Comparison of ENCODE assay signal across 16 cellular contexts in genomic region chr2:164843346-164843841, GRCh38. TPM values are rescaled to one million over a fixed set of nuclear protein-coding genes. Genes with fewer than 3 reads are reported as not detected.
A peak's percentile ranks its signal among the peaks of the same experiment; 100 is the strongest.
DNase-seq lines count a peak whose midpoint lies in the region; ATAC-seq, FAIRE-seq and TF ChIP-seq lines count a peak whose summit lies in the region.
"Had no signal": no experiment of that assay in that cellular context is flagged by ENCODE, and none has a peak within 500 bp of the region (broad histone marks: within the 10 kb centered on the region; RNA-seq: fewer than 3 reads in every experiment).

No MANE protein-coding gene starts in this region.

- H3K4me1 ChIP-seq in PC-3 (ENCODE audit: insufficient read depth, low read length) (peaks cover 28% of the 10 kb centered on the region), small intestine (ENCODE audit: control insufficient read depth in 2 of 2, insufficient read depth in 1 of 2, low read depth in 1 of 2, low read length in 1 of 2) (peaks cover 0 to 4% of the 10 kb centered on the region in 2 donors)

- WGBS in small intestine, 3 donors = 0 to 39% (median 25%) methylated on average over 1 of the region's 1 CpG

- ATAC-seq in PC-3 (peak; percentile 12; the same call in 1 of the 2 replicates), GM18520 (IDR thresholded peaks at IDR 0.05; ENCODE audit: unreplicated experiment) (no peak), Right ventricle myocardium superior (ENCODE audit: poor library complexity) (no peak)
- ATAC-seq: activated T-cell treated with anti-CD3 and anti-CD28 coated beads, Interleukin-2, amount 50 U/mL, for 4 hours had no signal

- in situ Hi-C loops in GM13977 (cut with MboI; ENCODE audit: low pct_unique_long_range_greater_than_20kb, low sequenced_read_pairs, unreplicated experiment) = no loop called here

- peak overlapping the region; percentile 19; the same call in 1 of the 2 replicates for H3K27ac ChIP-seq in PC-3 (ENCODE audit: low read length)
- H3K27ac ChIP-seq in small intestine (ENCODE audit: low read depth in 1 of 2, low read length in 1 of 2) = peak overlapping the region; percentile 4 to 63
- H3K27ac ChIP-seq: sigmoid colon, tibial nerve had no signal

- no peaks in the 10 kb centered on the region for H3K9me2 ChIP-seq in PC-3 (replicated peaks; ENCODE audit: low read length)

- TF ChIP-seq CTCF in PC-3 (conservative IDR thresholded peaks at IDR 0.05; ENCODE audit: low read depth, low read length) (no peak), fibroblast of mammary gland (conservative IDR thresholded peaks at IDR 0.05; ENCODE audit: control insufficient read depth, insufficient read depth, low read depth, low read length) (no peak), GM13977 (IDR thresholded peaks at IDR 0.05; ENCODE audit: extremely low read depth, insufficient read depth, missing control alignments) (no peak)

- no peak overlapping the region for H3K9ac ChIP-seq in PC-3 (ENCODE audit: low read length)

- no peaks in the 10 kb centered on the region for H3K27me3 ChIP-seq in PC-3 (ENCODE audit: low read length)
- H3K27me3 ChIP-seq in small intestine (ENCODE audit: control insufficient read depth in 2 of 2, insufficient read depth in 2 of 2, low read length in 2 of 2) = no peaks in the 10 kb centered on the region
- H3K27me3 ChIP-seq: sigmoid colon, tibial nerve had no signal

- no TSS peak for BruUV-seq in PC-3 (replicated peaks; lab: Mats Ljungman, UMichigan)

- no peak overlapping the region for H2AFZ ChIP-seq in PC-3 (ENCODE audit: low read length)

- peak; percentile 67 for FAIRE-seq in small intestine (lab: Jason Lieb, UNC)
- FAIRE-seq: GM18507 had no signal

- H3K9me3 ChIP-seq in PC-3 (ENCODE audit: low read length) (no peaks in the 10 kb centered on the region), small intestine (ENCODE audit: control insufficient read depth, low read depth) (no peaks in the 10 kb centered on the region)
- H3K9me3 ChIP-seq: sigmoid colon, tibial nerve had no signal

- no peaks in the 10 kb centered on the region for H3F3A ChIP-seq in PC-3 (ENCODE audit: low read length, unreplicated experiment)

- H3K36me3 ChIP-seq in PC-3 (ENCODE audit: low read depth, low read length) = no peaks in the 10 kb centered on the region
- no peaks in the 10 kb centered on the region for H3K36me3 ChIP-seq in small intestine (ENCODE audit: control insufficient read depth in 2 of 2, insufficient read depth in 2 of 2, low read length in 2 of 2)
- H3K36me3 ChIP-seq: sigmoid colon, tibial nerve had no signal

- no peaks in the 10 kb centered on the region for H3K79me2 ChIP-seq in PC-3 (ENCODE audit: low read length)

- H3K4me3 ChIP-seq in PC-3 (ENCODE audit: low read length) (no peak overlapping the region), fibroblast of mammary gland (ENCODE audit: control insufficient read depth, low read depth, low read length) (no peak overlapping the region), small intestine (ENCODE audit: low read depth in 1 of 2, low read length in 2 of 2) (no peak overlapping the region)
- H3K4me3 ChIP-seq: sigmoid colon, tibial nerve had no signal

- POLR2A ChIA-PET in PC-3 (lab: Charles Lee; ENCODE audit: unreplicated experiment) = no interaction called here

- CTCF ChIA-PET in PC-3 (lab: Charles Lee) = interaction anchor here (1.8 kb wide), 1 partner anchor 106 kb away, joined by 7 read pairs; no protein-coding TSS in a partner anchor

- intact Hi-C loops in PC-3 (cut with micrococcal nuclease) = loop anchor here (2.0 kb wide), 2 partner anchors 75 to 137 kb away; no protein-coding TSS in a partner anchor
- intact Hi-C loops in Right ventricle myocardium superior (cut with DNase I) = loop anchor here (5.0 kb wide), 1 partner anchor 106 kb away; no protein-coding TSS in a partner anchor

- peak overlapping the region; percentile 2 for H3K4me2 ChIP-seq in PC-3 (ENCODE audit: low read length)

- DNase-seq in NCI-H82 (lab: John Stamatoyannopoulos, UW) = peak; percentile 27
- no peak for DNase-seq in NCI-H82 treated with DMSO at 0.1 percent for 48 hours (lab: John Stamatoyannopoulos, UW; ENCODE audit: unreplicated experiment)
- DNase-seq in PC-3 = peak; percentile 52
- peak; percentile 12 for DNase-seq in fibroblast of mammary gland (ENCODE audit: low read depth)
- DNase-seq in small intestine = peak; percentile 85
- no peak for DNase-seq in GM13977 (ENCODE audit: low spot score)
- no peak for DNase-seq in Right ventricle myocardium superior
- DNase-seq: activated T-cell treated with anti-CD3 and anti-CD28 coated beads, Interleukin-2, amount 50 U/mL, for 4 hours; DND-41; Kasumi-1; NCI-H2227 treated with DMSO at 0.1 percent for 48 hours; SHP77 treated with DMSO at 0.1 percent for 48 hours; sigmoid colon had no signal

- H4K20me1 ChIP-seq in PC-3 (ENCODE audit: low read length) = no peaks in the 10 kb centered on the region

RNA-seq across cellular contexts. Expression of gene COBLL1, which starts 1.8 kb away (rescaled TPM):
- total RNA-seq in PC-3 (2014; rRNA removed) (3.6 and 4.3 TPM in 2 replicates), Right ventricle myocardium superior (12.1 TPM)
- 10 to 100 TPM in 1 of 3 donors, 1 to 10 TPM in 2; 5.4 to 10.1 (median 5.6) TPM for polyA plus RNA-seq in small intestine

Comparison
In these comparisons a context has a peak if more than half of its experiments do, and no peak if none do; other contexts are left out.
1. DNase-seq: peak in NCI-H82 (single experiment), PC-3 (single experiment), fibroblast of mammary gland (single experiment) and small intestine (single experiment); none in NCI-H82 treated with DMSO at 0.1 percent for 48 hours (single experiment), GM13977 (single experiment) and Right ventricle myocardium superior (single experiment).